In genomic region chr10:31620236-31621151, GRCh38 we compare ENCODE assay signal across 9 cellular contexts.
A peak's percentile ranks its signal among the peaks of the same experiment; 100 is the strongest.
DNase-seq lines count a peak whose midpoint lies in the region; ATAC-seq and TF ChIP-seq lines count a peak whose summit lies in the region.
"Had no signal": no experiment of that assay in that cellular context is flagged by ENCODE, and none has a peak within 500 bp of the region (broad histone marks: within the 10 kb centered on the region; RNA-seq: fewer than 3 reads in every experiment).

No MANE protein-coding gene starts in this region.

- TF ChIP-seq CTCF in lower lobe of right lung (IDR thresholded peaks at IDR 0.05) (peak; percentile 32), vagina (IDR thresholded peaks at IDR 0.05) (peak in 2 of 3 experiments; percentile 24 to 28)

- H3K27ac ChIP-seq in lower lobe of right lung: peak overlapping the region; percentile 41
- peak overlapping the region; percentile 57 for H3K27ac ChIP-seq in vagina

- H3K36me3 ChIP-seq in lower lobe of right lung (no peaks in the 10 kb centered on the region), vagina (no peaks in the 10 kb centered on the region)

- H3K4me3 ChIP-seq in lower lobe of right lung: no peak overlapping the region
- H3K4me3 ChIP-seq in vagina: no peak overlapping the region

- no peak for TF ChIP-seq POLR2A in vagina (IDR thresholded peaks at IDR 0.05)

- ATAC-seq in lower lobe of right lung (peak; percentile 54 to 56), HG02973 (IDR thresholded peaks at IDR 0.05; ENCODE audit: unreplicated experiment) (no peak), GM19467 (IDR thresholded peaks at IDR 0.05; ENCODE audit: unreplicated experiment) (no peak)

- intact Hi-C loops in lower lobe of right lung (cut with DNase I) (no loop called here), vagina (cut with DNase I) (no loop called here)

- no peaks in the 10 kb centered on the region for H3K27me3 ChIP-seq in lower lobe of right lung (ENCODE audit: low read depth)
- no peaks in the 10 kb centered on the region for H3K27me3 ChIP-seq in vagina

- DNase-seq in HuH-7 (ENCODE audit: low spot score) (peak; percentile 70), ecto neural progenitor cell (ENCODE audit: low spot score) (peak; percentile 55), lower lobe of right lung (peak; percentile 51), vagina (ENCODE audit: extremely low spot score in 2 of 2) (no peak)
- no peak for DNase-seq in activated CD4-positive, alpha-beta T cell treated with anti-CD3 and anti-CD28 coated beads, Interleukin-2, amount 50 U/mL, for 4 hours
- DNase-seq: NCI-H526; stimulated activated CD4-positive, alpha-beta T cell treated with anti-CD3 and anti-CD28 coated beads, Interleukin-15, amount 100 ng/mL, for 24 hours had no signal

- H3K9me3 ChIP-seq in lower lobe of right lung: no peaks in the 10 kb centered on the region
- H3K9me3 ChIP-seq in vagina: no peaks in the 10 kb centered on the region

- H3K4me1 ChIP-seq in lower lobe of right lung (peaks cover 36% of the 10 kb centered on the region), vagina (peaks cover 33% of the 10 kb centered on the region)

Comparison
In these comparisons a context has a peak if more than half of its experiments do, and no peak if none do; other contexts are left out.
1. DNase-seq: peak in HuH-7 (single experiment), ecto neural progenitor cell (single experiment) and lower lobe of right lung (single experiment); none in vagina (0 of 2) and activated CD4-positive, alpha-beta T cell treated with anti-CD3 and anti-CD28 coated beads, Interleukin-2, amount 50 U/mL, for 4 hours (0 of 2).
2. ATAC-seq: peak in lower lobe of right lung (2 of 2); none in HG02973 (single experiment) and GM19467 (single experiment).